Comparison of ENCODE assay signal across 15 cellular contexts in the genomic region with DNA sequence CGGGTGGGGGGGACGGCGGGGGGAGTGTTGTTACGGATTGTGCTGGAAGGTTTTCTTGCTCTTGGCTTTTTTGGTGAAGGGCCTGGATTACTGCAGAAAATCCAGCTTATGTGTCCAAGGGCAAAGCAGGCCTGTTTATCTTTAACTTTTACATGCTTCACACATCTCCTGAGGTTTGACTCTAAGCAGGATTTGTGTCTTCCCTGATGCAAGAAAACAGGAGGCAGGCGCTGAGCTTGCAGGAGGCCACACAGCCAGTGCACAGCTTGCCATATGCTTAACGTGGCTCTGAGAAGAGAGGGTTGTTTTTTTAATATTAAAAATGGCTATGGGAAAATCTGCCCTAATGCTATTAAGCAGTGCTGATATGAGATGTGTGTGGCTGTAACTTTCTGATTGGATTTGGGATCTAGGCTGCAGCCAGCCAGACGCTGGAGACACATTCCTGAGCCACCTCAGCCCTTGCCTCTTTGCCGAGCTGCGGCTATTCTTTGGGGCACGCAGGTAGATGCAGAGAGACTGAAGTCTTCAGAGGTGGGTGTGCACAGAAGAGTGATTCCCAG. TPM values are rescaled to one million over a fixed set of nuclear protein-coding genes. Genes with fewer than 3 reads are reported as not detected.
"Had no signal": no experiment of that assay in that cellular context is flagged by ENCODE, and none has a peak within 500 bp of the region (broad histone marks: within the 10 kb centered on the region; RNA-seq: fewer than 3 reads in every experiment).

No MANE protein-coding gene starts in this region.

- H3K4me3 ChIP-seq: breast epithelium, dorsolateral prefrontal cortex, prostate gland, tibial nerve had no signal

- H3K4me1 Mint-ChIP-seq: activated CD8-positive, alpha-beta memory T cell treated with anti-CD3 and anti-CD28 coated beads, Interleukin-2, amount 10 ng/mL, durations not matched to agents 7 days and 5 days had no signal

- H3K9me3 Mint-ChIP-seq: activated T-cell treated with anti-CD3 and anti-CD28 coated beads, Interleukin-2, amount 50 U/mL, for 24 hours had no signal

- DNase-seq: activated CD4-positive, alpha-beta T cell treated with anti-CD3 and anti-CD28 coated beads for 1 hour; activated CD4-positive, alpha-beta T cell treated with anti-CD3 and anti-CD28 coated beads, Interleukin-2, amount 50 U/mL, for 48 hours; activated CD8-positive, alpha-beta memory T cell treated with anti-CD3 and anti-CD28 coated beads, Interleukin-2, amount 10 ng/mL, durations not matched to agents 7 days and 5 days; activated effector memory CD4-positive, alpha-beta T cell treated with anti-CD3 and anti-CD28 coated beads, Interleukin-2, amount 50 U/mL, for 16 hours; activated T-cell treated with anti-CD3 and anti-CD28 coated beads, Interleukin-2, amount 50 U/mL, for 24 hours; foreskin fibroblast; head of caudate nucleus; naive thymus-derived CD8-positive, alpha-beta T cell; occipital lobe; stimulated activated CD4-positive, alpha-beta T cell treated with anti-CD3 and anti-CD28 coated beads, Interleukin-4, amount 100 ng/mL, for 24 hours had no signal

- ATAC-seq: activated CD8-positive, alpha-beta memory T cell treated with anti-CD3 and anti-CD28 coated beads, Interleukin-2, amount 10 ng/mL, durations not matched to agents 7 days and 5 days; naive thymus-derived CD8-positive, alpha-beta T cell had no signal

- H3K27ac Mint-ChIP-seq: activated CD8-positive, alpha-beta memory T cell treated with anti-CD3 and anti-CD28 coated beads, Interleukin-2, amount 10 ng/mL, durations not matched to agents 7 days and 5 days; activated naive CD8-positive, alpha-beta T cell; activated T-cell treated with anti-CD3 and anti-CD28 coated beads, Interleukin-2, amount 50 U/mL, for 24 hours; naive thymus-derived CD8-positive, alpha-beta T cell had no signal

- H3K9me3 ChIP-seq: breast epithelium, prostate gland, tibial nerve had no signal

- H3K36me3 ChIP-seq: breast epithelium, prostate gland, tibial nerve had no signal

- H3K4me1 ChIP-seq: breast epithelium, prostate gland had no signal

- H3K27ac ChIP-seq: breast epithelium, dorsolateral prefrontal cortex, prostate gland, tibial nerve had no signal

- H3K4me3 Mint-ChIP-seq: activated CD8-positive, alpha-beta memory T cell treated with anti-CD3 and anti-CD28 coated beads, Interleukin-2, amount 10 ng/mL, durations not matched to agents 7 days and 5 days; activated naive CD8-positive, alpha-beta T cell; activated T-cell treated with anti-CD3 and anti-CD28 coated beads, Interleukin-2, amount 50 U/mL, for 24 hours had no signal

- H3K36me3 Mint-ChIP-seq: activated CD8-positive, alpha-beta memory T cell treated with anti-CD3 and anti-CD28 coated beads, Interleukin-2, amount 10 ng/mL, durations not matched to agents 7 days and 5 days; activated naive CD8-positive, alpha-beta T cell; naive thymus-derived CD8-positive, alpha-beta T cell had no signal

RNA-seq across cellular contexts. Expression of a gene that starts 47.8 kb away (rescaled TPM):
- total RNA-seq: naive thymus-derived CD8-positive, alpha-beta T cell had no signal
